Comparison of ENCODE assay signal across 8 cellular contexts in genomic region chr1:23554481-23555224, GRCh38. TPM values are rescaled to one million over a fixed set of nuclear protein-coding genes. Genes with fewer than 3 reads are reported as not detected.
DNase-seq lines count a peak whose midpoint lies in the region; ATAC-seq and TF ChIP-seq lines count a peak whose summit lies in the region.

No MANE protein-coding gene starts in this region.

- peak overlapping the region; percentile 99 for H2AK5ac ChIP-seq in IMR-90 (ENCODE audit: low read depth, low read length)

- H3K27me3 ChIP-seq in IMR-90 (ENCODE audit: control insufficient read depth, insufficient read depth, low read length) (no peaks in the 10 kb centered on the region), OCI-LY1 (ENCODE audit: insufficient read depth, low read length) (no peaks in the 10 kb centered on the region), esophagus squamous epithelium (no peaks in the 10 kb centered on the region)
- no peaks in the 10 kb centered on the region for H3K27me3 ChIP-seq in naive thymus-derived CD4-positive, alpha-beta T cell (ENCODE audit: control insufficient read depth in 2 of 2, insufficient read depth in 2 of 2, low read length in 2 of 2)

- CTCF ChIA-PET in IMR-90 (lab: Yijun Ruan, JAX) = interaction anchor here (0.8 to 9.4 kb wide), 4 partner anchors 8 to 81 kb away, joined by 3 to 67 read pairs (median 4); no protein-coding TSS in a partner anchor
- CTCF ChIA-PET in naive thymus-derived CD4-positive, alpha-beta T cell (lab: Charles Lee) = interaction anchor here (0.5 to 25.8 kb wide), 18 partner anchors 9 to 114 kb away, joined by 3 to 643 read pairs (median 4); no protein-coding TSS in a partner anchor

- 1% methylated on average over 19 of the region's 77 CpGs; no CpG with 5 or more reads in 1 of the 2 experiments for WGBS in IMR-90 (ENCODE audit: extremely low coverage in 2 of 2, insufficient read length in 1 of 2), 2 experiments
- WGBS in esophagus squamous epithelium, 2 donors = 0 to 1% methylated on average over 4 to 17 of the region's 77 CpGs

- peaks cover 25% of the 10 kb centered on the region for H3F3A ChIP-seq in OCI-LY1 (ENCODE audit: insufficient read depth, low read length)

- H4K5ac ChIP-seq in IMR-90 (ENCODE audit: low read depth, low read length) = peak overlapping the region; percentile 96

- H3K9me3 Mint-ChIP-seq in naive thymus-derived CD4-positive, alpha-beta T cell = peaks cover 0 to 3% (median 0%) of the 10 kb centered on the region in 11 donors
- no peaks in the 10 kb centered on the region for H3K9me3 Mint-ChIP-seq in stimulated activated memory B cell treated with anti-CD40 and anti-IgM and Interleukin-4, amounts not matched to agents 10 μg/mL and 1 μg/mL and 100 μg/mL, for 72 hours

- H3K4me2 ChIP-seq in IMR-90 (ENCODE audit: low read depth, low read length) (peak overlapping the region; percentile 93), OCI-LY1 (ENCODE audit: low read length) (peak overlapping the region; percentile 90)

- peak overlapping the region; percentile 92 for H2BK5ac ChIP-seq in IMR-90 (ENCODE audit: low read depth, low read length, poor library complexity, severe bottlenecking)

- peak overlapping the region; percentile 98 for H3K14ac ChIP-seq in IMR-90 (replicated peaks; ENCODE audit: low read depth, low read length)

- peak overlapping the region; percentile 73 for H3K9ac ChIP-seq in IMR-90 (ENCODE audit: low read depth, low read length)
- H3K9ac ChIP-seq in OCI-LY1 (ENCODE audit: low read length) = peak overlapping the region; percentile 92

- H3K27me3 Mint-ChIP-seq in naive thymus-derived CD4-positive, alpha-beta T cell = peaks cover 0 to 10% (median 0%) of the 10 kb centered on the region in 5 donors
- no peaks in the 10 kb centered on the region for H3K27me3 Mint-ChIP-seq in stimulated activated memory B cell treated with anti-CD40 and anti-IgM and Interleukin-4, amounts not matched to agents 10 μg/mL and 1 μg/mL and 100 μg/mL, for 72 hours

- H3K4me3 ChIP-seq in IMR-90 (ENCODE audit: insufficient read depth, low read depth, low read length) = peak overlapping the region; percentile 43
- H3K4me3 ChIP-seq in OCI-LY1 (ENCODE audit: low read depth, low read length, poor library complexity, severe bottlenecking) = peak overlapping the region; percentile 95
- H3K4me3 ChIP-seq in esophagus squamous epithelium = peak overlapping the region; percentile 42 to 82 (median 74)
- H3K4me3 ChIP-seq in naive thymus-derived CD4-positive, alpha-beta T cell (ENCODE audit: low read length) = peak overlapping the region; percentile 94

- H2BK15ac ChIP-seq in IMR-90 (ENCODE audit: low read depth, low read length) = peak overlapping the region; percentile 79

- POLR2A ChIA-PET in IMR-90 (lab: Charles Lee; ENCODE audit: unreplicated experiment) = interaction anchor here (0.6 to 2.5 kb wide), 5 partner anchors 28 to 390 kb away, joined by 3 to 9 read pairs (median 3); no protein-coding TSS in a partner anchor
- POLR2A ChIA-PET in naive thymus-derived CD4-positive, alpha-beta T cell (lab: Charles Lee) = interaction anchor here (0.8 to 57.7 kb wide), 13 partner anchors 9 to 210 kb away, joined by 3 to 1267 read pairs (median 27); partner anchors contain the start of genes ELOA and HNRNPR

- H3K36me3 ChIP-seq in IMR-90 (ENCODE audit: control insufficient read depth, insufficient read depth, low read length) (peaks cover 16% of the 10 kb centered on the region), OCI-LY1 (ENCODE audit: insufficient read depth, low read length) (peaks cover 25% of the 10 kb centered on the region), esophagus squamous epithelium (no peaks in the 10 kb centered on the region)
- peaks cover 0 to 10% (median 0%) of the 10 kb centered on the region in 3 experiments for H3K36me3 ChIP-seq in naive thymus-derived CD4-positive, alpha-beta T cell (ENCODE audit: control insufficient read depth in 2 of 3, insufficient read depth in 3 of 3, low read length in 3 of 3)

- TF ChIP-seq POLR2A in IMR-90 (IDR thresholded peaks at IDR 0.05; ENCODE audit: low read depth, low read length) (peak; percentile 18; the same call in 1 of the 2 replicates), esophagus squamous epithelium (IDR thresholded peaks at IDR 0.05) (peak in 3 of 4 donors; percentile 78 to 91 (median 81))

- in situ Hi-C loops in IMR-90 (cut with MboI; ENCODE audit: low sequenced_read_pairs) = no loop called here

- H3K4me1 ChIP-seq in IMR-90 (ENCODE audit: control insufficient read depth, insufficient read depth, low read length) (peaks cover 21% of the 10 kb centered on the region), OCI-LY1 (ENCODE audit: insufficient read depth, low read length, severe bottlenecking) (peaks cover 72% of the 10 kb centered on the region), esophagus squamous epithelium (peaks cover 24 to 57% (median 41%) of the 10 kb centered on the region in 3 donors)
- H3K4me1 ChIP-seq in naive thymus-derived CD4-positive, alpha-beta T cell (ENCODE audit: control insufficient read depth in 2 of 2, insufficient read depth in 2 of 2, low read length in 2 of 2) = peaks cover 21 to 44% of the 10 kb centered on the region in 2 donors

- no TSS peak for BruUV-seq in IMR-90 (replicated peaks; lab: Mats Ljungman, UMichigan)

- H2AFZ ChIP-seq in IMR-90 (replicated peaks; ENCODE audit: low read length, poor library complexity) (peak overlapping the region; percentile 90), OCI-LY1 (ENCODE audit: low read length) (no peak overlapping the region)

- peak; percentile 17; the same call in 1 of the 2 replicates for TF ChIP-seq RAD21 in IMR-90 (IDR thresholded peaks at IDR 0.05; ENCODE audit: low read length)

- peaks cover 0 to 35% of the 10 kb centered on the region in 2 experiments; a peak in 3 of 4 replicates for H3K79me1 ChIP-seq in IMR-90 (ENCODE audit: low read depth in 1 of 2, low read length in 2 of 2)

- H2BK120ac ChIP-seq in IMR-90 (ENCODE audit: low read depth, low read length) = peak overlapping the region; percentile 99

- H4K8ac ChIP-seq in IMR-90 (ENCODE audit: low read depth in 2 of 2, low read length in 2 of 2) = peak overlapping the region; percentile 95 to 96

- peak overlapping the region; percentile 96 for H2BK20ac ChIP-seq in IMR-90 (ENCODE audit: low read depth, low read length)

- peak overlapping the region; percentile 94 for H2AK9ac ChIP-seq in IMR-90 (replicated peaks; ENCODE audit: low read depth, low read length, poor library complexity)

- H3K27ac ChIP-seq in IMR-90 (ENCODE audit: insufficient read depth, low read length) (peak overlapping the region; percentile 86), OCI-LY1 (ENCODE audit: low read depth, low read length, poor library complexity, severe bottlenecking) (peak overlapping the region; percentile 91), esophagus squamous epithelium (peak overlapping the region; percentile 88 to 93 (median 92))
- peak overlapping the region; percentile 91 for H3K27ac ChIP-seq in naive thymus-derived CD4-positive, alpha-beta T cell (ENCODE audit: low read depth, low read length)

- peak; percentile 98 for DNase-seq in DMS 273 (lab: John Stamatoyannopoulos, UW; ENCODE audit: unreplicated experiment)
- peak; percentile 85 for DNase-seq in IMR-90
- peak; percentile 86 to 91 for DNase-seq in activated T-cell treated with anti-CD3 and anti-CD28 coated beads, Interleukin-2, amount 50 U/mL, for 48 hours
- DNase-seq in esophagus squamous epithelium (lab: John Stamatoyannopoulos, UW) = no peak
- peak; percentile 70 to 87 (median 85) for DNase-seq in naive thymus-derived CD4-positive, alpha-beta T cell

- H3K9me2 ChIP-seq in OCI-LY1 (ENCODE audit: low read depth, low read length) = no peaks in the 10 kb centered on the region

- H3K9me1 ChIP-seq in IMR-90 (ENCODE audit: insufficient read depth, low read length) = 0 out of 2 replicates have a peak, but pooled peaks cover 3% of the 10 kb centered on the region

- H3K79me2 ChIP-seq in OCI-LY1 (ENCODE audit: insufficient read depth, low read length) = peaks cover 14% of the 10 kb centered on the region

- peak overlapping the region; percentile 99 for H3K4ac ChIP-seq in IMR-90 (ENCODE audit: low read depth, low read length)

- H3K36me3 Mint-ChIP-seq in naive thymus-derived CD4-positive, alpha-beta T cell = peaks cover 0 to 5% (median 4%) of the 10 kb centered on the region in 5 donors
- H3K36me3 Mint-ChIP-seq in stimulated activated memory B cell treated with anti-CD40 and anti-IgM and Interleukin-4, amounts not matched to agents 10 μg/mL and 1 μg/mL and 100 μg/mL, for 72 hours = peaks cover 24% of the 10 kb centered on the region

- peak overlapping the region; percentile 89 to 98 (median 92) for H3K4me3 Mint-ChIP-seq in naive thymus-derived CD4-positive, alpha-beta T cell
- H3K4me3 Mint-ChIP-seq in stimulated activated memory B cell treated with anti-CD40 and anti-IgM and Interleukin-4, amounts not matched to agents 10 μg/mL and 1 μg/mL and 100 μg/mL, for 72 hours = peak overlapping the region; percentile 98

- dilution Hi-C loops in IMR-90 (cut with HindIII; ENCODE audit: low sequenced_read_pairs, unreplicated experiment) = no loop called here

- peak overlapping the region; percentile 99 for H4K91ac ChIP-seq in IMR-90 (ENCODE audit: insufficient read depth, low read depth, low read length)

- peak overlapping the region; percentile 99 for H3K23ac ChIP-seq in IMR-90 (ENCODE audit: low read depth, low read length)

- H3K18ac ChIP-seq in IMR-90 (ENCODE audit: low read depth, low read length) = peak overlapping the region; percentile 56

- ATAC-seq in GM21390 (IDR thresholded peaks at IDR 0.05; ENCODE audit: unreplicated experiment) = peak; percentile 52
- peak; percentile 77 for ATAC-seq in IMR-90 (ENCODE audit: low read depth)
- peak; percentile 90 for ATAC-seq in naive thymus-derived CD4-positive, alpha-beta T cell
- peak; percentile 80 for ATAC-seq in stimulated activated memory B cell treated with anti-CD40 and anti-IgM and Interleukin-4, amounts not matched to agents 10 μg/mL and 1 μg/mL and 100 μg/mL, for 72 hours

- peak overlapping the region; percentile 97 for H3K56ac ChIP-seq in IMR-90 (ENCODE audit: extremely low read depth, insufficient read depth, low read length)

- intact Hi-C loops in IMR-90 (cut with micrococcal nuclease) (loop anchor here (1.0 to 5.0 kb wide), 2 partner anchors 81 to 138 kb away; partner anchors contain the start of gene RPL11), esophagus squamous epithelium (cut with DNase I) (no loop called here)
- intact Hi-C loops in naive thymus-derived CD4-positive, alpha-beta T cell (cut with micrococcal nuclease) = loop anchor here (1.0 to 10.0 kb wide), 9 partner anchors 10 to 190 kb away; partner anchors contain the start of genes E2F2 (in 1 of the 2) and ELOA (in 1 of the 2)

- peaks cover 29 to 70% (median 58%) of the 10 kb centered on the region in 7 donors for H3K4me1 Mint-ChIP-seq in naive thymus-derived CD4-positive, alpha-beta T cell
- peaks cover 55% of the 10 kb centered on the region for H3K4me1 Mint-ChIP-seq in stimulated activated memory B cell treated with anti-CD40 and anti-IgM and Interleukin-4, amounts not matched to agents 10 μg/mL and 1 μg/mL and 100 μg/mL, for 72 hours

- TF ChIP-seq CTCF in IMR-90 (conservative IDR thresholded peaks at IDR 0.05; ENCODE audit: low read depth, low read length) = peak; percentile 37
- TF ChIP-seq CTCF in OCI-LY1 (IDR thresholded peaks at IDR 0.05; ENCODE audit: low read length) = peak; percentile 40
- TF ChIP-seq CTCF in esophagus squamous epithelium (IDR thresholded peaks at IDR 0.05) = peak in 2 of 6 experiments; percentile 17 to 19

- H3K9me3 ChIP-seq in IMR-90 (ENCODE audit: control insufficient read depth, insufficient read depth, low read length) = no peaks in the 10 kb centered on the region
- no peaks in the 10 kb centered on the region for H3K9me3 ChIP-seq in OCI-LY1 (ENCODE audit: low read length)
- no peaks in the 10 kb centered on the region for H3K9me3 ChIP-seq in esophagus squamous epithelium
- H3K9me3 ChIP-seq in naive thymus-derived CD4-positive, alpha-beta T cell (ENCODE audit: control insufficient read depth in 2 of 3, low read length in 3 of 3) = no peaks in the 10 kb centered on the region

- peak overlapping the region; percentile 92 to 98 (median 96) for H3K27ac Mint-ChIP-seq in naive thymus-derived CD4-positive, alpha-beta T cell
- peak overlapping the region; percentile 95 for H3K27ac Mint-ChIP-seq in stimulated activated memory B cell treated with anti-CD40 and anti-IgM and Interleukin-4, amounts not matched to agents 10 μg/mL and 1 μg/mL and 100 μg/mL, for 72 hours

- H4K20me1 ChIP-seq in IMR-90 (ENCODE audit: insufficient read depth, low read length) (peaks cover 42% of the 10 kb centered on the region), OCI-LY1 (ENCODE audit: insufficient read depth, low read length) (no peaks in the 10 kb centered on the region)

RNA-seq across cellular contexts. Expression of gene ID3, which starts 4.6 kb away (rescaled TPM):
- total RNA-seq in IMR-90 (2012; rRNA removed) (109 and 171 TPM in 2 replicates), esophagus squamous epithelium (10 to 100 TPM; 12.6 to 62.9 (median 37.5) TPM)
- polyA plus RNA-seq in IMR-90 (2012; rRNA removed) = 304 and 385 TPM in 2 replicates
- polyA plus RNA-seq in IMR-90 (2012; cell fraction: cytosol; rRNA removed) = 781 and 851 TPM in 2 replicates
- 1,444 and 1,599 TPM in 2 replicates for polyA plus RNA-seq in IMR-90 (2012; cell fraction: nucleus; rRNA removed; ENCODE audit: low replicate concordance)
- 10 to 100 TPM; 14.8 to 89.4 (median 34.1) TPM for total RNA-seq in naive thymus-derived CD4-positive, alpha-beta T cell
- polyA plus RNA-seq in naive thymus-derived CD4-positive, alpha-beta T cell = 10 to 100 TPM; 13.0 to 28.3 TPM

RNA-seq across cellular contexts. Expression of gene E2F2, which starts 23.6 kb away (rescaled TPM):
- 0.36 and 0.56 TPM in 2 replicates for total RNA-seq in IMR-90 (2012; rRNA removed)
- 0.39 and 0.51 TPM in 2 replicates for polyA plus RNA-seq in IMR-90 (2012; rRNA removed)
- polyA plus RNA-seq in IMR-90 (2012; cell fraction: cytosol; rRNA removed) = 0.16 and 0.19 TPM in 2 replicates
- 0.55 and 0.63 TPM in 2 replicates for polyA plus RNA-seq in IMR-90 (2012; cell fraction: nucleus; rRNA removed; ENCODE audit: low replicate concordance)
- total RNA-seq in esophagus squamous epithelium = 10 to 100 TPM; 10.1 to 16.9 (median 11.8) TPM
- total RNA-seq in naive thymus-derived CD4-positive, alpha-beta T cell = 10 to 100 TPM in 1 of 5 experiments, 1 to 10 TPM in 1, under 1 TPM in 2, not detected in 1; 0.14 to 65.7 (median 2.5) TPM
- not detected for polyA plus RNA-seq in naive thymus-derived CD4-positive, alpha-beta T cell

Comparison
In these comparisons a context has a peak if more than half of its experiments do, and no peak if none do; other contexts are left out.
1. H3K4me3 ChIP-seq: peak in every context shown above with its lines; median percentile 95 in OCI-LY1; 94 in naive thymus-derived CD4-positive, alpha-beta T cell; 74 in esophagus squamous epithelium; 43 in IMR-90.